In the genomic region with DNA sequence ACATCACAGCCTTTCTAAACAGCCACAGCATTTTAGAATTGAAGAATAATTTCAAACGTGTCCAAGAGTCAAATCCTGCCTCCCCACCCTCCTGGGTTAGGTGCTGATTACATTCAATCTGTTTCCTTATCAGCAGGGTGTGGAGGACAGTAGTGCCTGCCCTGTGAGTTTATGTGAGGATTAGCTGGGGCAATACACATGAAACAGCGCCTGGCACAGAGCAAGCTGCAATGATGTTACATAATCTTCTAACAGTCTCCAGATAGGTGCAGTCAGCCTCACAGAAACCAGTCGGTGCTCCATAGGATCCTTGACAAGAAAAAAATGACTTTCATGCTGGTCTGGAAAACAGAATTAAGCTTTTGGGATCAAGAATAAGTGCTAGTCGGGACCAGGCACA, we compare ENCODE assay signal across 15 cellular contexts.
DNase-seq lines count a peak whose midpoint lies in the region; ATAC-seq, FAIRE-seq and TF ChIP-seq lines count a peak whose summit lies in the region.
"Had no signal": no experiment of that assay in that cellular context is flagged by ENCODE, and none has a peak within 500 bp of the region (broad histone marks: within the 10 kb centered on the region; RNA-seq: fewer than 3 reads in every experiment).

No MANE protein-coding gene starts in this region.

- no peak overlapping the region for H2AFZ ChIP-seq in hepatocyte

- no peaks in the 10 kb centered on the region for H3K9me2 ChIP-seq in hepatocyte (replicated peaks; ENCODE audit: insufficient read depth)

- no peak overlapping the region for H3K4me3 Mint-ChIP-seq in CD8-positive, alpha-beta T cell

- no peak overlapping the region for H3K4me3 ChIP-seq in HL-60 (replicated peaks; ENCODE audit: insufficient read depth, low read length)
- no peak overlapping the region for H3K4me3 ChIP-seq in Peyer's patch
- H3K4me3 ChIP-seq in hepatocyte: no peak overlapping the region
- no peak overlapping the region for H3K4me3 ChIP-seq in small intestine (ENCODE audit: low read depth in 1 of 2, low read length in 2 of 2)
- no peak overlapping the region for H3K4me3 ChIP-seq in CD8-positive, alpha-beta T cell (ENCODE audit: low read depth, low read length)

- WGBS in hepatocyte (ENCODE audit: low lambda C conversion rate, missing lambda C conversion rate): 20% methylated on average over 4 of the region's 4 CpGs
- WGBS in small intestine, 3 donors: 8 to 31% (median 21%) methylated on average over 4 of the region's 4 CpGs

- H3K27ac Mint-ChIP-seq in CD8-positive, alpha-beta T cell: no peak overlapping the region

- H3K4me1 ChIP-seq in Peyer's patch: peaks cover 0 to 30% (median 0%) of the 10 kb centered on the region in 4 donors
- peaks cover 10% of the 10 kb centered on the region for H3K4me1 ChIP-seq in hepatocyte (ENCODE audit: insufficient read depth)
- peaks cover 12 to 18% of the 10 kb centered on the region in 2 donors for H3K4me1 ChIP-seq in small intestine (ENCODE audit: control insufficient read depth in 2 of 2, insufficient read depth in 1 of 2, low read depth in 1 of 2, low read length in 1 of 2)
- H3K4me1 ChIP-seq in CD8-positive, alpha-beta T cell (ENCODE audit: insufficient read depth, low read length): peaks cover 14% of the 10 kb centered on the region

- H3K36me3 ChIP-seq in Peyer's patch (no peaks in the 10 kb centered on the region), hepatocyte (replicated peaks; ENCODE audit: insufficient read depth, low read depth) (no peaks in the 10 kb centered on the region), small intestine (ENCODE audit: control insufficient read depth in 2 of 2, insufficient read depth in 2 of 2, low read length in 2 of 2) (no peaks in the 10 kb centered on the region)
- no peaks in the 10 kb centered on the region for H3K36me3 ChIP-seq in CD8-positive, alpha-beta T cell (ENCODE audit: insufficient read depth, low read length)

- H3K79me2 ChIP-seq in hepatocyte: no peaks in the 10 kb centered on the region

- FAIRE-seq in small intestine (lab: Jason Lieb, UNC): no peak
- FAIRE-seq: H54 had no signal

- no peaks in the 10 kb centered on the region for H3K36me3 Mint-ChIP-seq in CD8-positive, alpha-beta T cell
- H3K36me3 Mint-ChIP-seq: CD8-positive, alpha-beta memory T cell had no signal

- H3K27me3 ChIP-seq in HL-60 (ENCODE audit: insufficient read depth, poor library complexity, severe bottlenecking) (no peaks in the 10 kb centered on the region), Peyer's patch (no peaks in the 10 kb centered on the region), hepatocyte (no peaks in the 10 kb centered on the region), small intestine (ENCODE audit: control insufficient read depth in 2 of 2, insufficient read depth in 2 of 2, low read length in 2 of 2) (no peaks in the 10 kb centered on the region)
- no peaks in the 10 kb centered on the region for H3K27me3 ChIP-seq in CD8-positive, alpha-beta T cell (ENCODE audit: insufficient read depth, low read length)

- TF ChIP-seq CTCF in HL-60 (IDR thresholded peaks at IDR 0.05; ENCODE audit: insufficient read depth, low read length): no peak
- no peak for TF ChIP-seq CTCF in Peyer's patch (IDR thresholded peaks at IDR 0.05)
- TF ChIP-seq CTCF in hepatocyte (IDR thresholded peaks at IDR 0.05; ENCODE audit: poor library complexity): no peak
- TF ChIP-seq CTCF in CD8-positive, alpha-beta T cell (IDR thresholded peaks at IDR 0.05): no peak
- TF ChIP-seq CTCF in GM10248 (IDR thresholded peaks at IDR 0.05; ENCODE audit: control extremely low read depth, extremely low read depth, low read depth, missing control alignments): no peak

- no peak overlapping the region for H3K27ac ChIP-seq in HL-60 (replicated peaks)
- peak overlapping the region in 3 of 4 donors; percentile 43 to 72 (median 68) for H3K27ac ChIP-seq in Peyer's patch
- peak overlapping the region; percentile 19 for H3K27ac ChIP-seq in hepatocyte
- peak overlapping the region; percentile 22 to 71 for H3K27ac ChIP-seq in small intestine (ENCODE audit: low read depth in 1 of 2, low read length in 1 of 2)
- H3K27ac ChIP-seq in CD8-positive, alpha-beta T cell (ENCODE audit: low read depth, low read length): no peak overlapping the region
- H3K27ac ChIP-seq: RWPE1 had no signal

- POLR2A ChIA-PET in CD8-positive, alpha-beta T cell (lab: Charles Lee): no interaction called here
- POLR2A ChIA-PET in GM10248 (lab: Yijun Ruan, JAX): no interaction called here

- intact Hi-C loops in CD8-positive, alpha-beta T cell (cut with DNase I, micrococcal nuclease): no loop called here

- no peak for ATAC-seq in CD8-positive, alpha-beta T cell

- H4K20me1 ChIP-seq in hepatocyte (ENCODE audit: insufficient read depth, poor library complexity, severe bottlenecking): no peaks in the 10 kb centered on the region

- CTCF ChIA-PET in CD8-positive, alpha-beta T cell (lab: Charles Lee): interaction anchor here (1.1 to 1.7 kb wide), 3 partner anchors 22 to 131 kb away, joined by 3 to 4 read pairs (median 3); no protein-coding TSS in a partner anchor
- CTCF ChIA-PET in GM10248 (lab: Yijun Ruan, JAX): interaction anchor here (1.4 kb wide), 1 partner anchor 22 kb away, joined by 4 read pairs; no protein-coding TSS in a partner anchor

- H3K27me3 Mint-ChIP-seq in CD8-positive, alpha-beta T cell (ENCODE audit: low read depth): no peaks in the 10 kb centered on the region

- no peak overlapping the region for H3K4me2 ChIP-seq in hepatocyte

- DNase-seq in HL-60 (ENCODE audit: low read depth in 1 of 2, low spot score in 1 of 2) (peak; percentile 40 to 43), Peyer's patch (peak in 2 of 3 donors; percentile 62 to 82), hepatocyte (ENCODE audit: low spot score) (peak; percentile 27), small intestine (peak; percentile 94), GM10248 (ENCODE audit: extremely low spot score) (no peak), amniotic stem cell (lab: John Stamatoyannopoulos, UW) (no peak)
- no peak for DNase-seq in CD8-positive, alpha-beta T cell
- DNase-seq: CD8-positive, alpha-beta memory T cell; MM.1S; NCI-H2029; NCI-H524 treated with DMSO at 0.1 percent for 48 hours; NK-92 treated with Interleukin-12 subunit alpha and Interleukin-12 subunit beta, amount 100 ng/mL, for 24 hours; OCI-M1 had no signal

- TF ChIP-seq POLR2A in Peyer's patch (IDR thresholded peaks at IDR 0.05): peak in 1 of 2 donors; percentile 42

- H3K9me3 ChIP-seq in Peyer's patch: no peaks in the 10 kb centered on the region
- H3K9me3 ChIP-seq in hepatocyte (ENCODE audit: low read depth): no peaks in the 10 kb centered on the region
- H3K9me3 ChIP-seq in small intestine (ENCODE audit: control insufficient read depth, low read depth): no peaks in the 10 kb centered on the region
- H3K9me3 ChIP-seq in CD8-positive, alpha-beta T cell (ENCODE audit: low read length): no peaks in the 10 kb centered on the region

- H3K4me1 Mint-ChIP-seq in CD8-positive, alpha-beta T cell (ENCODE audit: low read depth): peaks cover 18% of the 10 kb centered on the region

- H3K9me3 Mint-ChIP-seq in CD8-positive, alpha-beta T cell: no peaks in the 10 kb centered on the region
- H3K9me3 Mint-ChIP-seq: CD8-positive, alpha-beta memory T cell had no signal

Comparison
In these comparisons a context has a peak if more than half of its experiments do, and no peak if none do; other contexts are left out.
1. DNase-seq: peak in HL-60 (2 of 2), Peyer's patch (2 of 3), hepatocyte (single experiment) and small intestine (single experiment); none in CD8-positive, alpha-beta T cell (0 of 7), GM10248 (single experiment) and amniotic stem cell (single experiment).
2. H3K27ac ChIP-seq: peak in Peyer's patch (3 of 4), hepatocyte (single experiment) and small intestine (2 of 2); none in HL-60 (single experiment) and CD8-positive, alpha-beta T cell (single experiment).